ENCODE assay signal across 8 cellular contexts in the genomic region with DNA sequence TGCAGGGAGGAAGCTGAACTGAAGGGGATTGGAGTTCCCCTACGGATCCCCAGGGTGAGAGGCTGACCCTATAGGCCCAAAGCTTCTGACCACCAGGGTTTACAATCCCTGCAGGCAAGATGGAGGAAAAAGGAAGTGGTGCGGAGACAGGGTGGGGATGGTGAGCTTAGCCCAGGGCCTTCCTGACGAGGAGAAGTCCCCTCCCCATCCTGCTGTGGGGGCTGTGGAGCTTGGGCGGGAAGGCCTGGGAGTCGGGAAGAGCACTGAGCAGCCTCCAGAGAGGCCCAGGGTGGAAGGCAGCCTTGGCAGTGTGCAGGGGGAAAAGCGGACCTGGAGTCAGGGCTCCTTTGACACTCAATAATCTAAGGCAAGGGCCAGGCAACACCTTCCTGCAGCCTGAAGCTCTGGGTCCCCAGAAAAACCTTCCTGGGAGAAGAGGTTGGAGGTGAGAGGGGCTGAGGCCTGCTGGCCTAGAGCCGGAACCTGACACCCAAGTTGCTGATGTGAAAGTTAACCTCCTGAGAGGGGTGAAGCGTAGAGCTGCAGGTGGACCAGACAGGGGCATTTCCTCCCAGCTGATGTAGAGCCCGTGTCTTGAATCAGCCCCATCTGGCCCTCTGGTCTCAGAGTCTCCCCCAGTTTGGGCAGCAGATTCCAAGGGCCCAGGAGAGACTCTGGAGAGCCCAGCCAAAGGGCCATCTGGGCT. TPM values are rescaled to one million over a fixed set of nuclear protein-coding genes. Genes with fewer than 3 reads are reported as not detected.
A peak's percentile ranks its signal among the peaks of the same experiment; 100 is the strongest.
DNase-seq lines count a peak whose midpoint lies in the region; ATAC-seq and TF ChIP-seq lines count a peak whose summit lies in the region.

No MANE protein-coding gene starts in this region.

- H3K36me3 Mint-ChIP-seq in activated CD4-positive, alpha-beta memory T cell treated with anti-CD3 and anti-CD28 coated beads, Interleukin-2, amount 10 ng/mL, durations not matched to agents 7 days and 5 days (ENCODE audit: low read depth) = peaks cover 76% of the 10 kb centered on the region

- CTCF ChIA-PET in activated CD4-positive, alpha-beta memory T cell treated with anti-CD3 and anti-CD28 coated beads, Interleukin-2, amount 10 ng/mL, durations not matched to agents 7 days and 5 days (lab: Charles Lee) = interaction anchor here (0.5 to 30.7 kb wide), 11 partner anchors 10 to 357 kb away, joined by 3 to 578 read pairs (median 5); no protein-coding TSS in a partner anchor

- no peaks in the 10 kb centered on the region for H3K9me3 Mint-ChIP-seq in activated CD4-positive, alpha-beta memory T cell treated with anti-CD3 and anti-CD28 coated beads, Interleukin-2, amount 10 ng/mL, durations not matched to agents 7 days and 5 days

- H3K27ac ChIP-seq in right atrium auricular region = peak overlapping the region; percentile 95 to 99
- peak overlapping the region; percentile 51 to 99 (median 92) for H3K27ac ChIP-seq in skin epidermis

- POLR2A ChIA-PET in activated CD4-positive, alpha-beta memory T cell treated with anti-CD3 and anti-CD28 coated beads, Interleukin-2, amount 10 ng/mL, durations not matched to agents 7 days and 5 days (lab: Charles Lee) = interaction anchor here (0.8 to 37.8 kb wide), 21 partner anchors 6 to 1597 kb away, joined by 3 to 1018 read pairs (median 4); a partner anchor contains a TSS

- peak overlapping the region; percentile 93 for H3K27ac Mint-ChIP-seq in activated CD4-positive, alpha-beta memory T cell treated with anti-CD3 and anti-CD28 coated beads, Interleukin-2, amount 10 ng/mL, durations not matched to agents 7 days and 5 days

- DNase-seq in Daoy (ENCODE audit: low read depth) (peak; percentile 62), right atrium auricular region (ENCODE audit: low spot score) (no peak), SKM-1 (lab: John Stamatoyannopoulos, UW; ENCODE audit: unreplicated experiment) (no peak), putamen (ENCODE audit: low spot score) (no peak)
- peak; percentile 50 for DNase-seq in activated CD4-positive, alpha-beta memory T cell treated with anti-CD3 and anti-CD28 coated beads, Interleukin-2, amount 10 ng/mL, durations not matched to agents 7 days and 5 days

- H3K27me3 ChIP-seq in right atrium auricular region = no peaks in the 10 kb centered on the region

- peak overlapping the region; percentile 24 to 47 for H3K4me3 ChIP-seq in right atrium auricular region
- peak overlapping the region; percentile 12 to 40 (median 29) for H3K4me3 ChIP-seq in skin epidermis

- H3K4me1 Mint-ChIP-seq in activated CD4-positive, alpha-beta memory T cell treated with anti-CD3 and anti-CD28 coated beads, Interleukin-2, amount 10 ng/mL, durations not matched to agents 7 days and 5 days = peaks cover 75% of the 10 kb centered on the region

- H3K27me3 Mint-ChIP-seq in activated CD4-positive, alpha-beta memory T cell treated with anti-CD3 and anti-CD28 coated beads, Interleukin-2, amount 10 ng/mL, durations not matched to agents 7 days and 5 days = no peaks in the 10 kb centered on the region

- no peaks in the 10 kb centered on the region for H3K36me3 ChIP-seq in right atrium auricular region

- ATAC-seq in GM19463 (IDR thresholded peaks at IDR 0.05; ENCODE audit: unreplicated experiment) (peak; percentile 39), HG03469 (IDR thresholded peaks at IDR 0.05; ENCODE audit: unreplicated experiment) (peak; percentile 8)

- peak overlapping the region; percentile 89 for H3K4me3 Mint-ChIP-seq in activated CD4-positive, alpha-beta memory T cell treated with anti-CD3 and anti-CD28 coated beads, Interleukin-2, amount 10 ng/mL, durations not matched to agents 7 days and 5 days

- H3K9me3 ChIP-seq in right atrium auricular region = no peaks in the 10 kb centered on the region

- no peak for TF ChIP-seq CTCF in right atrium auricular region (IDR thresholded peaks at IDR 0.05)

- H3K4me1 ChIP-seq in right atrium auricular region = peaks cover 0 to 100% of the 10 kb centered on the region in 2 donors

RNA-seq across cellular contexts. Expression of a gene that starts 6.1 kb away (rescaled TPM):
- 19.3 and 20.6 TPM in 2 replicates for total RNA-seq in Daoy (2014; rRNA removed; shearing (Covaris generic))
- total RNA-seq in activated CD4-positive, alpha-beta memory T cell treated with anti-CD3 and anti-CD28 coated beads, Interleukin-2, amount 10 ng/mL, durations not matched to agents 7 days and 5 days = 100 to 1,000 TPM; 315 to 328 TPM
- total RNA-seq in right atrium auricular region = 10 to 100 TPM; 33.4 to 60.2 TPM

RNA-seq across cellular contexts. Expression of a gene that starts 40.6 kb away (rescaled TPM):
- 2.3 and 4.6 TPM in 2 replicates for total RNA-seq in Daoy (2014; rRNA removed; shearing (Covaris generic))
- 10 to 100 TPM; 19.4 to 22.6 TPM for total RNA-seq in activated CD4-positive, alpha-beta memory T cell treated with anti-CD3 and anti-CD28 coated beads, Interleukin-2, amount 10 ng/mL, durations not matched to agents 7 days and 5 days
- total RNA-seq in right atrium auricular region = 10 to 100 TPM; 48.9 to 52.0 TPM

RNA-seq across cellular contexts. Expression of a gene that starts 55.0 kb away (rescaled TPM):
- 0.83 and 1.4 TPM in 2 replicates for total RNA-seq in Daoy (2014; rRNA removed; shearing (Covaris generic))
- total RNA-seq in activated CD4-positive, alpha-beta memory T cell treated with anti-CD3 and anti-CD28 coated beads, Interleukin-2, amount 10 ng/mL, durations not matched to agents 7 days and 5 days = 1 to 10 TPM; 1.4 to 1.6 TPM
- total RNA-seq in right atrium auricular region = 10 to 100 TPM; 19.8 to 26.8 TPM

Comparison
In these comparisons a context has a peak if more than half of its experiments do, and no peak if none do; other contexts are left out.
1. DNase-seq: peak in Daoy (single experiment) and activated CD4-positive, alpha-beta memory T cell treated with anti-CD3 and anti-CD28 coated beads, Interleukin-2, amount 10 ng/mL, durations not matched to agents 7 days and 5 days (single experiment); none in right atrium auricular region (single experiment), SKM-1 (single experiment) and putamen (single experiment).
2. RNA of a gene that starts 6.1 kb away (total RNA-seq): 315 to 328 TPM in activated CD4-positive, alpha-beta memory T cell treated with anti-CD3 and anti-CD28 coated beads, Interleukin-2, amount 10 ng/mL, durations not matched to agents 7 days and 5 days; 33.4 to 60.2 TPM in right atrium auricular region and 19.3 to 20.6 TPM in Daoy; every median in the first group is over 4 times any median in the second.